Comparison of ENCODE assay signal across 22 cellular contexts in the genomic region with DNA sequence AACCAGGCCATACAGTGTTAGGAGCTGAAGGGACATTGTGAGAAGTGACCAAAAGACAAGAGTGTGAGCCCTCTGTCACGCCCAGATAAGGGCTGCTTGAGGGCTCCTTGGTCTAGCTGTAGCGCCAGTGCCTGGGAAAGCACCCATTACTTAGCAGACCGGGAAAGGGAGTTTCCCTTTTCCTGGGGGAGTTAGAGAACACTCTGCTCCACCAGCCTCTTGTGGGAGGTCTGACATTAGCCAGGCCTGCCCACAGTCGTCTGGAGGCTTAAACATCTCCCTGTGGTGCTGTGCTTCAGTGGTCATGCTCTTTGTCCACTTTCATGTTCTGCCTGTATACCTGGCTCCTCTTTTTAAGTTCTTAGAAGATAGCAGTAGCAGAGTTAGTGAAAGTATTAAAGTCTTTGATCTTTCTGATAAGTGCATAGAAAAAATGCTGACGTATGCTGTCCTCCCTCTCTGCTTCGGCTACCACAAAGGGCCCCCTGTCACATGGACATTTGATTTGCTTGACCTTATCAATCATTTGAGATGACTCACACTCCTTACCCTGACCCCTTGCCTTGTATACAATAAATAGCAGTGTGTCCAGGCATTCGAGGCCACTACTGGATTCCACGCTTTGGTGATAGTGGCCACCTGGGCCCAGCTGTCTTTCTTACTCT.
A peak's percentile ranks its signal among the peaks of the same experiment; 100 is the strongest.
DNase-seq lines count a peak whose midpoint lies in the region; ATAC-seq and TF ChIP-seq lines count a peak whose summit lies in the region.
"Had no signal": no experiment of that assay in that cellular context is flagged by ENCODE, and none has a peak within 500 bp of the region (broad histone marks: within the 10 kb centered on the region; RNA-seq: fewer than 3 reads in every experiment).

No MANE protein-coding gene starts in this region.

- intact Hi-C loops in IMR-90 (cut with micrococcal nuclease) = no loop called here
- intact Hi-C loops in esophagus muscularis mucosa (cut with DNase I) = no loop called here
- intact Hi-C loops in mucosa of descending colon (cut with DNase I, micrococcal nuclease) = no loop called here
- intact Hi-C loops in left ventricle myocardium inferior (cut with micrococcal nuclease) = no loop called here

- ATAC-seq in IMR-90 (ENCODE audit: low read depth) (no peak), mucosa of descending colon (no peak)
- no peak for ATAC-seq in natural killer cell treated with Interleukin-12 subunit alpha and Interleukin-12 subunit beta and Interleukin-15 and Interleukin-18, amount 100 ng/mL, for 72 hours

- H2BK120ac ChIP-seq in IMR-90 (ENCODE audit: low read depth, low read length) = no peak overlapping the region

- TF ChIP-seq EP300 in esophagus muscularis mucosa (IDR thresholded peaks at IDR 0.05) = no peak

- no peak overlapping the region for H3K56ac ChIP-seq in IMR-90 (ENCODE audit: extremely low read depth, insufficient read depth, low read length)

- CTCF ChIA-PET in IMR-90 (lab: Yijun Ruan, JAX) = no interaction called here

- H3K9me3 ChIP-seq in IMR-90 (ENCODE audit: control insufficient read depth, insufficient read depth, low read length) (no peaks in the 10 kb centered on the region; the same call in 1 of the 2 replicates), esophagus muscularis mucosa (no peaks in the 10 kb centered on the region), neural progenitor cell (ENCODE audit: low read depth) (no peaks in the 10 kb centered on the region), mucosa of descending colon (no peaks in the 10 kb centered on the region), left ventricle myocardium inferior (replicated peaks) (no peaks in the 10 kb centered on the region)
- H3K9me3 ChIP-seq: spleen, vagina had no signal

- no peak overlapping the region for H2AK5ac ChIP-seq in IMR-90 (ENCODE audit: low read depth, low read length)

- H3K23ac ChIP-seq in IMR-90 (ENCODE audit: low read depth, low read length) = no peak overlapping the region

- H3K27me3 ChIP-seq in IMR-90 (ENCODE audit: control insufficient read depth, insufficient read depth, low read length) (no peaks in the 10 kb centered on the region), esophagus muscularis mucosa (peaks cover 0 to 7% (median 0%) of the 10 kb centered on the region in 4 donors), neural progenitor cell (no peaks in the 10 kb centered on the region), left ventricle myocardium inferior (ENCODE audit: low read depth) (no peaks in the 10 kb centered on the region)
- H3K27me3 ChIP-seq: BLaER1 treated with 17β-estradiol and CSF1 and Interleukin-3, amounts not matched to agents 10 nM and 100 nM; vagina had no signal

- H4K91ac ChIP-seq in IMR-90 (ENCODE audit: insufficient read depth, low read depth, low read length) = no peak overlapping the region

- in situ Hi-C loops in IMR-90 (cut with MboI; ENCODE audit: low sequenced_read_pairs) = no loop called here

- H3K9me1 ChIP-seq in IMR-90 (ENCODE audit: insufficient read depth, low read length) = no peaks in the 10 kb centered on the region

- DNase-seq in A172 (ENCODE audit: low spot score) = peak; percentile 58
- DNase-seq in IMR-90 = no peak
- peak; percentile 88 for DNase-seq in esophagus muscularis mucosa (ENCODE audit: extremely low spot score)
- no peak for DNase-seq in neural progenitor cell (ENCODE audit: low spot score)
- DNase-seq in SHP77 (lab: John Stamatoyannopoulos, UW) = no peak
- no peak for DNase-seq in natural killer cell treated with Interleukin-12 subunit alpha and Interleukin-12 subunit beta and Interleukin-15 and Interleukin-18, amount 100 ng/mL, for 72 hours (ENCODE audit: low spot score)
- DNase-seq in mucosa of descending colon = no peak
- no peak for DNase-seq in left ventricle myocardium inferior
- DNase-seq: activated CD4-positive, alpha-beta memory T cell treated with anti-CD3 and anti-CD28 coated beads for 36 hours; activated naive CD4-positive, alpha-beta T cell treated with anti-CD3 and anti-CD28 coated beads for 36 hours; activated T-cell treated with anti-CD3 and anti-CD28 coated beads, Interleukin-2, amount 50 U/mL, for 1 hour; aorta; DMS 273 treated with DMSO at 0.1 percent for 48 hours; kidney; NCI-H1417 treated with DMSO at 0.1 percent for 48 hours; NCI-H526 treated with DMSO at 0.1 percent for 48 hours; Right ventricle myocardium superior; spleen had no signal

- no peaks in the 10 kb centered on the region for H3K79me1 ChIP-seq in IMR-90 (ENCODE audit: low read depth in 1 of 2, low read length in 2 of 2)

- H3K4me3 Mint-ChIP-seq in neural progenitor cell = no peak overlapping the region
- no peak overlapping the region for H3K4me3 Mint-ChIP-seq in natural killer cell treated with Interleukin-12 subunit alpha and Interleukin-12 subunit beta and Interleukin-15 and Interleukin-18, amount 100 ng/mL, for 72 hours
- H3K4me3 Mint-ChIP-seq: activated CD4-positive, alpha-beta memory T cell treated with anti-CD3 and anti-CD28 coated beads for 36 hours; activated naive CD4-positive, alpha-beta T cell treated with anti-CD3 and anti-CD28 coated beads for 36 hours; central memory CD8-positive, alpha-beta T cell had no signal

- no peak for TF ChIP-seq POLR2A in IMR-90 (IDR thresholded peaks at IDR 0.05; ENCODE audit: low read depth, low read length)
- TF ChIP-seq POLR2A in esophagus muscularis mucosa (IDR thresholded peaks at IDR 0.05; ENCODE audit: low read depth) = no peak

- no peak overlapping the region for H3K4ac ChIP-seq in IMR-90 (ENCODE audit: low read depth, low read length)

- no peak for TF ChIP-seq RAD21 in IMR-90 (IDR thresholded peaks at IDR 0.05; ENCODE audit: low read length)

- dilution Hi-C loops in IMR-90 (cut with HindIII; ENCODE audit: low sequenced_read_pairs, unreplicated experiment) = no loop called here

- H4K20me1 ChIP-seq in IMR-90 (ENCODE audit: insufficient read depth, low read length) = no peaks in the 10 kb centered on the region
- H4K20me1 ChIP-seq in neural progenitor cell (ENCODE audit: low read depth) = no peaks in the 10 kb centered on the region
- H4K20me1 ChIP-seq: BLaER1 treated with 17β-estradiol and CSF1 and Interleukin-3, amounts not matched to agents 10 nM and 100 nM had no signal

- H4K8ac ChIP-seq in IMR-90 (ENCODE audit: low read depth in 2 of 2, low read length in 2 of 2) = no peak overlapping the region

- TF ChIP-seq CTCF in IMR-90 (conservative IDR thresholded peaks at IDR 0.05; ENCODE audit: low read depth, low read length) (no peak), esophagus muscularis mucosa (IDR thresholded peaks at IDR 0.05) (no peak), neural progenitor cell (IDR thresholded peaks at IDR 0.05) (no peak), mucosa of descending colon (IDR thresholded peaks at IDR 0.05) (no peak), left ventricle myocardium inferior (IDR thresholded peaks at IDR 0.05; ENCODE audit: borderline replicate concordance) (no peak)

- H4K5ac ChIP-seq in IMR-90 (ENCODE audit: low read depth, low read length) = no peak overlapping the region

- peaks cover 7% of the 10 kb centered on the region for H3K9me3 Mint-ChIP-seq in neural progenitor cell
- H3K9me3 Mint-ChIP-seq in natural killer cell treated with Interleukin-12 subunit alpha and Interleukin-12 subunit beta and Interleukin-15 and Interleukin-18, amount 100 ng/mL, for 72 hours = no peaks in the 10 kb centered on the region
- H3K9me3 Mint-ChIP-seq: activated CD4-positive, alpha-beta memory T cell treated with anti-CD3 and anti-CD28 coated beads for 36 hours; activated naive CD4-positive, alpha-beta T cell treated with anti-CD3 and anti-CD28 coated beads for 36 hours; central memory CD8-positive, alpha-beta T cell had no signal

- no peaks in the 10 kb centered on the region for H3K27me3 Mint-ChIP-seq in neural progenitor cell (ENCODE audit: insufficient read depth, low read depth)
- peaks cover 25 to 46% of the 10 kb centered on the region in 2 donors for H3K27me3 Mint-ChIP-seq in natural killer cell treated with Interleukin-12 subunit alpha and Interleukin-12 subunit beta and Interleukin-15 and Interleukin-18, amount 100 ng/mL, for 72 hours

- H3K36me3 Mint-ChIP-seq in neural progenitor cell = no peaks in the 10 kb centered on the region
- H3K36me3 Mint-ChIP-seq in natural killer cell treated with Interleukin-12 subunit alpha and Interleukin-12 subunit beta and Interleukin-15 and Interleukin-18, amount 100 ng/mL, for 72 hours = no peaks in the 10 kb centered on the region
- H3K36me3 Mint-ChIP-seq: activated CD4-positive, alpha-beta memory T cell treated with anti-CD3 and anti-CD28 coated beads for 36 hours had no signal

- no peak overlapping the region for H3K18ac ChIP-seq in IMR-90 (ENCODE audit: low read depth, low read length)

- H3K4me1 ChIP-seq in IMR-90 (ENCODE audit: control insufficient read depth, insufficient read depth, low read length) (no peaks in the 10 kb centered on the region), esophagus muscularis mucosa (no peaks in the 10 kb centered on the region), neural progenitor cell (no peaks in the 10 kb centered on the region), mucosa of descending colon (ENCODE audit: low read depth) (peaks cover 6% of the 10 kb centered on the region), left ventricle myocardium inferior (peaks cover 8% of the 10 kb centered on the region)
- H3K4me1 ChIP-seq: vagina had no signal

- H2BK20ac ChIP-seq in IMR-90 (ENCODE audit: low read depth, low read length) = no peak overlapping the region

- H2BK5ac ChIP-seq in IMR-90 (ENCODE audit: low read depth, low read length, poor library complexity, severe bottlenecking) = no peak overlapping the region

- H2AK9ac ChIP-seq in IMR-90 (replicated peaks; ENCODE audit: low read depth, low read length, poor library complexity) = no peak overlapping the region

- H3K4me3 ChIP-seq in IMR-90 (ENCODE audit: insufficient read depth, low read depth, low read length) = no peak overlapping the region
- no peak overlapping the region for H3K4me3 ChIP-seq in esophagus muscularis mucosa
- no peak overlapping the region for H3K4me3 ChIP-seq in neural progenitor cell
- no peak overlapping the region for H3K4me3 ChIP-seq in mucosa of descending colon
- H3K4me3 ChIP-seq in left ventricle myocardium inferior = no peak overlapping the region
- H3K4me3 ChIP-seq: BLaER1 treated with 17β-estradiol and CSF1 and Interleukin-3, amounts not matched to agents 10 nM and 100 nM; spleen; vagina had no signal

- no peaks in the 10 kb centered on the region for H3F3A ChIP-seq in neural progenitor cell (ENCODE audit: low read depth)

- WGBS in IMR-90 (ENCODE audit: extremely low coverage in 2 of 2, insufficient read length in 1 of 2), 2 experiments = no CpG with 5 or more reads among the region's 8 CpGs
- WGBS in esophagus muscularis mucosa = 75% methylated on average over 7 of the region's 8 CpGs

- POLR2A ChIA-PET in IMR-90 (lab: Charles Lee; ENCODE audit: unreplicated experiment) = no interaction called here

- H3K79me2 ChIP-seq in neural progenitor cell (ENCODE audit: low read depth) = no peaks in the 10 kb centered on the region

- H2BK15ac ChIP-seq in IMR-90 (ENCODE audit: low read depth, low read length) = no peak overlapping the region

- no TSS peak for BruUV-seq in IMR-90 (replicated peaks; lab: Mats Ljungman, UMichigan)

- peaks cover 2% of the 10 kb centered on the region for H3K4me1 Mint-ChIP-seq in neural progenitor cell
- H3K4me1 Mint-ChIP-seq in natural killer cell treated with Interleukin-12 subunit alpha and Interleukin-12 subunit beta and Interleukin-15 and Interleukin-18, amount 100 ng/mL, for 72 hours (ENCODE audit: low read depth in 2 of 2) = no peaks in the 10 kb centered on the region
- H3K4me1 Mint-ChIP-seq: central memory CD8-positive, alpha-beta T cell had no signal

- H3K27ac ChIP-seq in IMR-90 (ENCODE audit: insufficient read depth, low read length) (no peak overlapping the region), esophagus muscularis mucosa (replicated peaks in 1 of 4) (no peak overlapping the region), neural progenitor cell (no peak overlapping the region), left ventricle myocardium inferior (replicated peaks) (no peak overlapping the region)
- H3K27ac ChIP-seq: BLaER1 treated with 17β-estradiol and CSF1 and Interleukin-3, amounts not matched to agents 10 nM and 100 nM; epithelial cell of prostate; vagina had no signal

- H3K36me3 ChIP-seq in IMR-90 (ENCODE audit: control insufficient read depth, insufficient read depth, low read length) = no peaks in the 10 kb centered on the region
- no peaks in the 10 kb centered on the region for H3K36me3 ChIP-seq in esophagus muscularis mucosa
- H3K36me3 ChIP-seq in neural progenitor cell = no peaks in the 10 kb centered on the region
- H3K36me3 ChIP-seq in mucosa of descending colon (ENCODE audit: low read depth) = no peaks in the 10 kb centered on the region
- H3K36me3 ChIP-seq in left ventricle myocardium inferior = no peaks in the 10 kb centered on the region
- H3K36me3 ChIP-seq: BLaER1 treated with 17β-estradiol and CSF1 and Interleukin-3, amounts not matched to agents 10 nM and 100 nM; spleen; vagina had no signal

- H3K27ac Mint-ChIP-seq in neural progenitor cell = peak overlapping the region; percentile 26
- H3K27ac Mint-ChIP-seq in natural killer cell treated with Interleukin-12 subunit alpha and Interleukin-12 subunit beta and Interleukin-15 and Interleukin-18, amount 100 ng/mL, for 72 hours = no peak overlapping the region
- H3K27ac Mint-ChIP-seq: activated CD4-positive, alpha-beta memory T cell treated with anti-CD3 and anti-CD28 coated beads for 36 hours; activated naive CD4-positive, alpha-beta T cell treated with anti-CD3 and anti-CD28 coated beads for 36 hours had no signal

- H3K9ac ChIP-seq in IMR-90 (ENCODE audit: low read depth, low read length) (no peak overlapping the region), neural progenitor cell (no peak overlapping the region)
- H3K9ac ChIP-seq: BLaER1 treated with 17β-estradiol and CSF1 and Interleukin-3, amounts not matched to agents 10 nM and 100 nM had no signal

- no peak overlapping the region for H3K14ac ChIP-seq in IMR-90 (replicated peaks; ENCODE audit: low read depth, low read length)

- H3K4me2 ChIP-seq in IMR-90 (ENCODE audit: low read depth, low read length) (no peak overlapping the region), neural progenitor cell (no peak overlapping the region)

- H2AFZ ChIP-seq in IMR-90 (replicated peaks; ENCODE audit: low read length, poor library complexity) (no peak overlapping the region), neural progenitor cell (replicated peaks) (no peak overlapping the region)

Comparison
In these comparisons a context has a peak if more than half of its experiments do, and no peak if none do; other contexts are left out.
1. DNase-seq: peak in A172 (single experiment) and esophagus muscularis mucosa (single experiment); none in IMR-90 (single experiment), neural progenitor cell (single experiment), SHP77 (0 of 2), natural killer cell treated with Interleukin-12 subunit alpha and Interleukin-12 subunit beta and Interleukin-15 and Interleukin-18, amount 100 ng/mL, for 72 hours (single experiment), mucosa of descending colon (0 of 3) and left ventricle myocardium inferior (single experiment).